Comparison of ENCODE assay signal across 32 cellular contexts in genomic region chr10:50627443-50627842, GRCh38.
"Had no signal": no experiment of that assay in that cellular context is flagged by ENCODE, and none has a peak within 500 bp of the region (broad histone marks: within the 10 kb centered on the region; RNA-seq: fewer than 3 reads in every experiment).

No MANE protein-coding gene starts in this region.

- H3K4me3 ChIP-seq: adrenal gland, body of pancreas, breast epithelium had no signal

- DNase-seq: activated CD4-positive, alpha-beta memory T cell treated with anti-CD3 and anti-CD28 coated beads, Interleukin-2, amount 10 ng/mL, durations not matched to agents 7 days and 5 days; activated CD4-positive, alpha-beta T cell treated with anti-CD3 and anti-CD28 coated beads for 1 hour; activated CD4-positive, alpha-beta T cell treated with anti-CD3 and anti-CD28 coated beads for 36 hours; activated CD4-positive, alpha-beta T cell treated with anti-CD3 and anti-CD28 coated beads for 48 hours; activated CD4-positive, alpha-beta T cell treated with anti-CD3 and anti-CD28 coated beads, Interleukin-2, amount 10 ng/mL, durations not matched to agents 7 days and 5 days; activated CD4-positive, alpha-beta T cell treated with anti-CD3 and anti-CD28 coated beads, Interleukin-2, amount 50 U/mL, for 48 hours; activated CD4-positive, CD25-positive, alpha-beta regulatory T cell; activated CD8-positive, alpha-beta memory T cell treated with anti-CD3 and anti-CD28 coated beads for 24 hours; activated CD8-positive, alpha-beta memory T cell treated with anti-CD3 and anti-CD28 coated beads, Interleukin-2, amount 10 ng/mL, durations not matched to agents 7 days and 5 days; activated CD8-positive, alpha-beta memory T cell treated with anti-CD3 and anti-CD28 coated beads, Interleukin-2, amount 50 U/mL, for 48 hours; activated CD8-positive, alpha-beta T cell treated with anti-CD3 and anti-CD28 coated beads, Interleukin-2, amount 10 ng/mL, durations not matched to agents 7 days and 5 days; activated effector memory CD4-positive, alpha-beta T cell treated with anti-CD3 and anti-CD28 coated beads, Interleukin-2, amount 50 U/mL, for 16 hours; activated gamma-delta T cell treated with Interleukin-2 at 50 U/mL for 16 hours; activated naive CD4-positive, alpha-beta T cell; activated naive CD4-positive, alpha-beta T cell treated with anti-CD3 and anti-CD28 coated beads for 36 hours; activated naive CD8-positive, alpha-beta T cell treated with anti-CD3 and anti-CD28 coated beads for 36 hours; activated T-cell treated with anti-CD3 and anti-CD28 coated beads, Interleukin-2, amount 50 U/mL, for 24 hours; activated T-cell treated with anti-CD3 and anti-CD28 coated beads, Interleukin-2, amount 50 U/mL, for 48 hours; adrenal gland; amniotic stem cell; aorta; body of pancreas; brain microvascular endothelial cell; central memory CD4-positive, alpha-beta T cell; T-helper 1 cell; T-helper 2 cell; T-helper 9 cell had no signal

- H3K4me3 Mint-ChIP-seq: activated CD4-positive, alpha-beta memory T cell treated with anti-CD3 and anti-CD28 coated beads, Interleukin-2, amount 10 ng/mL, durations not matched to agents 7 days and 5 days; activated CD4-positive, alpha-beta T cell treated with anti-CD3 and anti-CD28 coated beads for 36 hours; activated CD4-positive, alpha-beta T cell treated with anti-CD3 and anti-CD28 coated beads, Interleukin-2, amount 10 ng/mL, durations not matched to agents 7 days and 5 days; activated CD8-positive, alpha-beta memory T cell treated with anti-CD3 and anti-CD28 coated beads, Interleukin-2, amount 10 ng/mL, durations not matched to agents 7 days and 5 days; activated CD8-positive, alpha-beta T cell treated with anti-CD3 and anti-CD28 coated beads, Interleukin-2, amount 10 ng/mL, durations not matched to agents 7 days and 5 days; activated naive CD4-positive, alpha-beta T cell treated with anti-CD3 and anti-CD28 coated beads for 36 hours; activated naive CD8-positive, alpha-beta T cell treated with anti-CD3 and anti-CD28 coated beads for 36 hours; activated T-cell treated with anti-CD3 and anti-CD28 coated beads, Interleukin-2, amount 50 U/mL, for 24 hours; T-helper 1 cell treated with Interleukin-12 subunit alpha and Interleukin-12 subunit beta and Interleukin-4 antibody, amounts not matched to agents 30 μg/mL and 1 μg/mL, for 36 hours; T-helper 2 cell treated with Interferon-gamma antibody and Interleukin-4, amounts not matched to agents 5 μg/mL and 100 μg/mL, for 36 hours had no signal

- H3K4me1 ChIP-seq: breast epithelium had no signal

- H3K9me3 Mint-ChIP-seq: activated CD4-positive, alpha-beta memory T cell treated with anti-CD3 and anti-CD28 coated beads, Interleukin-2, amount 10 ng/mL, durations not matched to agents 7 days and 5 days; activated CD4-positive, alpha-beta T cell treated with anti-CD3 and anti-CD28 coated beads, Interleukin-2, amount 10 ng/mL, durations not matched to agents 7 days and 5 days; activated naive CD4-positive, alpha-beta T cell treated with anti-CD3 and anti-CD28 coated beads for 36 hours; activated naive CD4-positive, alpha-beta T cell treated with anti-CD3 and anti-CD28 coated beads, Interleukin-2, amount 50 U/mL, for 72 hours; activated naive CD8-positive, alpha-beta T cell treated with anti-CD3 and anti-CD28 coated beads for 36 hours; activated T-cell treated with anti-CD3 and anti-CD28 coated beads, Interleukin-2, amount 50 U/mL, for 24 hours; T-helper 1 cell treated with Interleukin-12 subunit alpha and Interleukin-12 subunit beta and Interleukin-4 antibody, amounts not matched to agents 30 μg/mL and 1 μg/mL, for 36 hours; T-helper 2 cell treated with Interferon-gamma antibody and Interleukin-4, amounts not matched to agents 5 μg/mL and 100 μg/mL, for 36 hours had no signal

- H3K27me3 ChIP-seq: adrenal gland, body of pancreas, brain microvascular endothelial cell, breast epithelium had no signal

- H3K27ac Mint-ChIP-seq: activated CD4-positive, alpha-beta memory T cell treated with anti-CD3 and anti-CD28 coated beads, Interleukin-2, amount 10 ng/mL, durations not matched to agents 7 days and 5 days; activated CD4-positive, alpha-beta T cell treated with anti-CD3 and anti-CD28 coated beads for 36 hours; activated CD4-positive, alpha-beta T cell treated with anti-CD3 and anti-CD28 coated beads, Interleukin-2, amount 10 ng/mL, durations not matched to agents 7 days and 5 days; activated CD8-positive, alpha-beta memory T cell treated with anti-CD3 and anti-CD28 coated beads, Interleukin-2, amount 10 ng/mL, durations not matched to agents 7 days and 5 days; activated CD8-positive, alpha-beta T cell treated with anti-CD3 and anti-CD28 coated beads, Interleukin-2, amount 10 ng/mL, durations not matched to agents 7 days and 5 days; activated naive CD4-positive, alpha-beta T cell treated with anti-CD3 and anti-CD28 coated beads for 36 hours; activated naive CD4-positive, alpha-beta T cell treated with anti-CD3 and anti-CD28 coated beads, Interleukin-2, amount 50 U/mL, for 72 hours; activated naive CD8-positive, alpha-beta T cell treated with anti-CD3 and anti-CD28 coated beads for 36 hours; activated T-cell treated with anti-CD3 and anti-CD28 coated beads, Interleukin-2, amount 50 U/mL, for 24 hours; T-helper 1 cell treated with Interleukin-12 subunit alpha and Interleukin-12 subunit beta and Interleukin-4 antibody, amounts not matched to agents 30 μg/mL and 1 μg/mL, for 36 hours; T-helper 2 cell treated with Interferon-gamma antibody and Interleukin-4, amounts not matched to agents 5 μg/mL and 100 μg/mL, for 36 hours had no signal

- H3K9me3 ChIP-seq: adrenal gland, body of pancreas, breast epithelium had no signal

- H3K27me3 Mint-ChIP-seq: activated naive CD8-positive, alpha-beta T cell treated with anti-CD3 and anti-CD28 coated beads for 36 hours; activated T-cell treated with anti-CD3 and anti-CD28 coated beads, Interleukin-2, amount 50 U/mL, for 24 hours had no signal

- H3K27ac ChIP-seq: adrenal gland, body of pancreas, brain microvascular endothelial cell, breast epithelium had no signal

- ATAC-seq: activated CD4-positive, alpha-beta T cell treated with anti-CD3 and anti-CD28 coated beads for 36 hours; activated CD4-positive, CD25-positive, alpha-beta regulatory T cell treated with anti-CD3 and anti-CD28 coated beads, Interleukin-2, amount 50 U/mL, for 24 hours; activated CD8-positive, alpha-beta memory T cell treated with anti-CD3 and anti-CD28 coated beads, Interleukin-2, amount 10 ng/mL, durations not matched to agents 7 days and 5 days; activated CD8-positive, alpha-beta T cell treated with anti-CD3 and anti-CD28 coated beads, Interleukin-2, amount 10 ng/mL, durations not matched to agents 7 days and 5 days; activated naive CD4-positive, alpha-beta T cell treated with anti-CD3 and anti-CD28 coated beads, Interleukin-2, amount 50 U/mL, for 72 hours; body of pancreas had no signal

- H3K36me3 ChIP-seq: brain microvascular endothelial cell, breast epithelium had no signal
